ENCODE assay signal across 1 cellular context in the genomic region with DNA sequence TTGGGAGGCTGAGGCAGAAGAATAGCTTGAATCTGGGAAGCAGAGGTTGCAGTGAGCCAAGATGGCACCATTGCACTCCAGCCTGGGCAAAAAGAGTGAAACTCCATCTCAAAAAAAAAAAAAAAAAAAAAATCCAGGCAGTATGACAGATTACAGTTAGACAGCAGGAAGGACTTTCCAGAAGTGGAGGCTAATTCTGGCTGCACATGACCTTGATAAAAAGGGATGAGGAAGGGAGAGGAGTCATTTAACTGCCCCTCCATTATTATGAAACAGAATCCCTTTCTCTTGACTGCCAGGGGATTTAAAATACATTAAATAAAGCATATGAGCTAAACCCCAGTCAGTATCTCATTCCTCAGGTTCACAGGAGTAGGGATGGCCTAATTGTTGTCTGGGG.
TF ChIP-seq lines count a peak whose summit lies in the region.

No MANE protein-coding gene starts in this region.

TF ChIP-seq in IMR-90, 13 proteins besides CTCF, POLR2A, EP300 and RAD21 (continued from another document):
- no peak for TF ChIP-seq BHLHE40 (IDR thresholded peaks at IDR 0.05; ENCODE audit: low read depth, low read length)
- no peak for TF ChIP-seq RFX5 (IDR thresholded peaks at IDR 0.05; ENCODE audit: low read depth, low read length)
- no peak for TF ChIP-seq RCOR1 (IDR thresholded peaks at IDR 0.05; ENCODE audit: insufficient replicate concordance, low read length)
- no peak for TF ChIP-seq NFE2L2 (IDR thresholded peaks at IDR 0.05; ENCODE audit: low read depth, low read length)
- no peak for TF ChIP-seq SMC3 (IDR thresholded peaks at IDR 0.05; ENCODE audit: low read depth, low read length)
- TF ChIP-seq MXI1 (IDR thresholded peaks at IDR 0.05; ENCODE audit: borderline replicate concordance, low read depth, low read length): no peak
- no peak for TF ChIP-seq CEBPB (IDR thresholded peaks at IDR 0.05; ENCODE audit: low read depth, low read length)
- TF ChIP-seq, protein P1, sequence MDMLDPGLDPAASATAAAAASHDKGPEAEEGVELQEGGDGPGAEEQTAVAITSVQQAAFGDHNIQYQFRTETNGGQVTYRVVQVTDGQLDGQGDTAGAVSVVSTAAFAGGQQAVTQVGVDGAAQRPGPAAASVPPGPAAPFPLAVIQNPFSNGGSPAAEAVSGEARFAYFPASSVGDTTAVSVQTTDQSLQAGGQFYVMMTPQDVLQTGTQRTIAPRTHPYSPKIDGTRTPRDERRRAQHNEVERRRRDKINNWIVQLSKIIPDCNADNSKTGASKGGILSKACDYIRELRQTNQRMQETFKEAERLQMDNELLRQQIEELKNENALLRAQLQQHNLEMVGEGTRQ (IDR thresholded peaks at IDR 0.05; ENCODE audit: low read depth, low read length): no peak
- TF ChIP-seq FOS (IDR thresholded peaks at IDR 0.05; ENCODE audit: low read depth, low read length): no peak
- TF ChIP-seq, protein P2, sequence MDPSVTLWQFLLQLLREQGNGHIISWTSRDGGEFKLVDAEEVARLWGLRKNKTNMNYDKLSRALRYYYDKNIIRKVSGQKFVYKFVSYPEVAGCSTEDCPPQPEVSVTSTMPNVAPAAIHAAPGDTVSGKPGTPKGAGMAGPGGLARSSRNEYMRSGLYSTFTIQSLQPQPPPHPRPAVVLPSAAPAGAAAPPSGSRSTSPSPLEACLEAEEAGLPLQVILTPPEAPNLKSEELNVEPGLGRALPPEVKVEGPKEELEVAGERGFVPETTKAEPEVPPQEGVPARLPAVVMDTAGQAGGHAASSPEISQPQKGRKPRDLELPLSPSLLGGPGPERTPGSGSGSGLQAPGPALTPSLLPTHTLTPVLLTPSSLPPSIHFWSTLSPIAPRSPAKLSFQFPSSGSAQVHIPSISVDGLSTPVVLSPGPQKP (IDR thresholded peaks at IDR 0.05; ENCODE audit: borderline replicate concordance, low read depth, low read length): no peak
